Comparison of ENCODE assay signal across 1 cellular context in the genomic region with DNA sequence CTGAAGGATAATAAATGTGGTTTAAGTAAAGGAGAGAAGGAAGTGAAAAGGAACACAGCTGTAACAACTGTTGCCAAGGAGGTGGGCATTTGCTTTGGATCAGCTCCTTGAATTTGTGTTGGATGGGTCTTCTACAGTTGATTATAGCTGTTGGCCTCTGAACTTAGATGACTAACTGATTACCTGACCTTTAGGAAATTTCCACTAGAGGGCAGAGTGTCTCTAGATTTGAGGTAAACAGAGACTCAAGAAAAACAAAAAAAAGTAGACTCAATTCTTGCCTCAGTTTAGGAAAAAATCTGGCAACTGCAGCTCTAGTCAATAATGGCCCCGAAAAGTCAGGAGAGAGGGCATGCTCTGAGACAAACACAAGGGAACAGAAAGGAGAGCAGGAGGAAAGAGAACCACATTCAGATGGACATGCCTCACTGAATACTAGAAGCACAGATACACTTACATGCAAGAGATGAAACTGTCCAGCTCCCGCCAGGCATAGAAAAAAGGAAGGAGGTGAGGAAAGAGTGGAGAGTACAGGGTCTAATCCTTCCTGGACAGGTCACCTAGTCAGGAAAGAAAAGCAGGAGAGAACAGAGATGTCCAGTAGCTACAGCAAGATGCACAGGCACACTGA.
TF ChIP-seq lines count a peak whose summit lies in the region.

No MANE protein-coding gene starts in this region.

TF ChIP-seq in HepG2, 621 proteins besides CTCF, POLR2A, EP300 and RAD21:
- TF ChIP-seq TAF15 (IDR thresholded peaks at IDR 0.05; ENCODE audit: low read depth, low read length, poor library complexity, severe bottlenecking) (no peak), ZNF251 (CRISPR knock-in tag; IDR thresholded peaks at IDR 0.05) (no peak), PLRG1 (conservative IDR thresholded peaks at IDR 0.05) (no peak), SMC3 (IDR thresholded peaks at IDR 0.05; ENCODE audit: low read length) (peak; percentile 78), PRDM4 (CRISPR knock-in tag; IDR thresholded peaks at IDR 0.05; ENCODE audit: borderline replicate concordance) (no peak), TGIF2 (CRISPR knock-in tag; IDR thresholded peaks at IDR 0.05) (no peak), STAG1 (CRISPR knock-in tag; IDR thresholded peaks at IDR 0.05) (peak; percentile 80), NR2F6 (IDR thresholded peaks at IDR 0.05) (peak; percentile 64), NR2F6 (CRISPR knock-in tag; IDR thresholded peaks at IDR 0.05) (peak; percentile 38; the same call in 1 of the 2 replicates), TBL1XR1 (IDR thresholded peaks at IDR 0.05; ENCODE audit: borderline replicate concordance, low read length, partially characterized antibody) (no peak), ZNF160 (CRISPR knock-in tag; IDR thresholded peaks at IDR 0.05) (no peak), ZNF362 (CRISPR knock-in tag; IDR thresholded peaks at IDR 0.05; ENCODE audit: borderline replicate concordance) (0 out of 2 replicates have a peak, but pooled peaks have one; percentile 28), SRSF1 (optimal IDR thresholded peaks at IDR 0.05; ENCODE audit: low read depth, low read length) (no peak), ZNF709 (CRISPR knock-in tag; IDR thresholded peaks at IDR 0.05) (no peak), ZNF678 (CRISPR knock-in tag; IDR thresholded peaks at IDR 0.05) (no peak), ZNF547 (CRISPR knock-in tag; IDR thresholded peaks at IDR 0.05) (no peak), ZBTB7A (CRISPR knock-in tag; IDR thresholded peaks at IDR 0.05) (no peak), CHCHD3 (CRISPR knock-in tag; IDR thresholded peaks at IDR 0.05) (no peak), HNRNPLL (IDR thresholded peaks at IDR 0.05; ENCODE audit: low read depth, low read length, poor library complexity, severe bottlenecking) (no peak), MAX (IDR thresholded peaks at IDR 0.05) (no peak), SKIL (CRISPR knock-in tag; IDR thresholded peaks at IDR 0.05; ENCODE audit: borderline replicate concordance) (no peak)
- TF ChIP-seq, protein P1, sequence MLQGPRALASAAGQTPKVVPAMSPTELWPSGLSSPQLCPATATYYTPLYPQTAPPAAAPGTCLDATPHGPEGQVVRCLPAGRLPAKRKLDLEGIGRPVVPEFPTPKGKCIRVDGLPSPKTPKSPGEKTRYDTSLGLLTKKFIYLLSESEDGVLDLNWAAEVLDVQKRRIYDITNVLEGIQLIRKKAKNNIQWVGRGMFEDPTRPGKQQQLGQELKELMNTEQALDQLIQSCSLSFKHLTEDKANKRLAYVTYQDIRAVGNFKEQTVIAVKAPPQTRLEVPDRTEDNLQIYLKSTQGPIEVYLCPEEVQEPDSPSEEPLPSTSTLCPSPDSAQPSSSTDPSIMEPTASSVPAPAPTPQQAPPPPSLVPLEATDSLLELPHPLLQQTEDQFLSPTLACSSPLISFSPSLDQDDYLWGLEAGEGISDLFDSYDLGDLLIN (CRISPR knock-in tag; IDR thresholded peaks at IDR 0.05; ENCODE audit: borderline replicate concordance) = no peak
- TF ChIP-seq, protein P2, sequence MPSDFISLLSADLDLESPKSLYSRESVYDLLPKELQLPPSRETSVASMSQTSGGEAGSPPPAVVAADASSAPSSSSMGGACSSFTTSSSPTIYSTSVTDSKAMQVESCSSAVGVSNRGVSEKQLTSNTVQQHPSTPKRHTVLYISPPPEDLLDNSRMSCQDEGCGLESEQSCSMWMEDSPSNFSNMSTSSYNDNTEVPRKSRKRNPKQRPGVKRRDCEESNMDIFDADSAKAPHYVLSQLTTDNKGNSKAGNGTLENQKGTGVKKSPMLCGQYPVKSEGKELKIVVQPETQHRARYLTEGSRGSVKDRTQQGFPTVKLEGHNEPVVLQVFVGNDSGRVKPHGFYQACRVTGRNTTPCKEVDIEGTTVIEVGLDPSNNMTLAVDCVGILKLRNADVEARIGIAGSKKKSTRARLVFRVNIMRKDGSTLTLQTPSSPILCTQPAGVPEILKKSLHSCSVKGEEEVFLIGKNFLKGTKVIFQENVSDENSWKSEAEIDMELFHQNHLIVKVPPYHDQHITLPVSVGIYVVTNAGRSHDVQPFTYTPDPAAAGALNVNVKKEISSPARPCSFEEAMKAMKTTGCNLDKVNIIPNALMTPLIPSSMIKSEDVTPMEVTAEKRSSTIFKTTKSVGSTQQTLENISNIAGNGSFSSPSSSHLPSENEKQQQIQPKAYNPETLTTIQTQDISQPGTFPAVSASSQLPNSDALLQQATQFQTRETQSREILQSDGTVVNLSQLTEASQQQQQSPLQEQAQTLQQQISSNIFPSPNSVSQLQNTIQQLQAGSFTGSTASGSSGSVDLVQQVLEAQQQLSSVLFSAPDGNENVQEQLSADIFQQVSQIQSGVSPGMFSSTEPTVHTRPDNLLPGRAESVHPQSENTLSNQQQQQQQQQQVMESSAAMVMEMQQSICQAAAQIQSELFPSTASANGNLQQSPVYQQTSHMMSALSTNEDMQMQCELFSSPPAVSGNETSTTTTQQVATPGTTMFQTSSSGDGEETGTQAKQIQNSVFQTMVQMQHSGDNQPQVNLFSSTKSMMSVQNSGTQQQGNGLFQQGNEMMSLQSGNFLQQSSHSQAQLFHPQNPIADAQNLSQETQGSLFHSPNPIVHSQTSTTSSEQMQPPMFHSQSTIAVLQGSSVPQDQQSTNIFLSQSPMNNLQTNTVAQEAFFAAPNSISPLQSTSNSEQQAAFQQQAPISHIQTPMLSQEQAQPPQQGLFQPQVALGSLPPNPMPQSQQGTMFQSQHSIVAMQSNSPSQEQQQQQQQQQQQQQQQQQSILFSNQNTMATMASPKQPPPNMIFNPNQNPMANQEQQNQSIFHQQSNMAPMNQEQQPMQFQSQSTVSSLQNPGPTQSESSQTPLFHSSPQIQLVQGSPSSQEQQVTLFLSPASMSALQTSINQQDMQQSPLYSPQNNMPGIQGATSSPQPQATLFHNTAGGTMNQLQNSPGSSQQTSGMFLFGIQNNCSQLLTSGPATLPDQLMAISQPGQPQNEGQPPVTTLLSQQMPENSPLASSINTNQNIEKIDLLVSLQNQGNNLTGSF (CRISPR knock-in tag; IDR thresholded peaks at IDR 0.05) = no peak
- TF ChIP-seq, protein P3, sequence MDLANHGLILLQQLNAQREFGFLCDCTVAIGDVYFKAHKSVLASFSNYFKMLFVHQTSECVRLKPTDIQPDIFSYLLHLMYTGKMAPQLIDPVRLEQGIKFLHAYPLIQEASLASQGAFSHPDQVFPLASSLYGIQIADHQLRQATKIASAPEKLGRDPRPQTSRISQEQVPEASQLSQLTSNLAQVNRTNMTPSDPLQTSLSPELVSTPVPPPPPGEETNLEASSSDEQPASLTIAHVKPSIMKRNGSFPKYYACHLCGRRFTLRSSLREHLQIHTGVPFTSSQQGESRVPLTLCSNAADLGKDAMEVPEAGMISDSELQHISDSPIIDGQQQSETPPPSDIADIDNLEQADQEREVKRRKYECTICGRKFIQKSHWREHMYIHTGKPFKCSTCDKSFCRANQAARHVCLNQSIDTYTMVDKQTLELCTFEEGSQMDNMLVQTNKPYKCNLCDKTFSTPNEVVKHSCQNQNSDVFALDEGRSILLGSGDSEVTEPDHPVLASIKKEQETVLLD (CRISPR knock-in tag; IDR thresholded peaks at IDR 0.05; ENCODE audit: low read depth) = no peak
- TF ChIP-seq, protein P4, sequence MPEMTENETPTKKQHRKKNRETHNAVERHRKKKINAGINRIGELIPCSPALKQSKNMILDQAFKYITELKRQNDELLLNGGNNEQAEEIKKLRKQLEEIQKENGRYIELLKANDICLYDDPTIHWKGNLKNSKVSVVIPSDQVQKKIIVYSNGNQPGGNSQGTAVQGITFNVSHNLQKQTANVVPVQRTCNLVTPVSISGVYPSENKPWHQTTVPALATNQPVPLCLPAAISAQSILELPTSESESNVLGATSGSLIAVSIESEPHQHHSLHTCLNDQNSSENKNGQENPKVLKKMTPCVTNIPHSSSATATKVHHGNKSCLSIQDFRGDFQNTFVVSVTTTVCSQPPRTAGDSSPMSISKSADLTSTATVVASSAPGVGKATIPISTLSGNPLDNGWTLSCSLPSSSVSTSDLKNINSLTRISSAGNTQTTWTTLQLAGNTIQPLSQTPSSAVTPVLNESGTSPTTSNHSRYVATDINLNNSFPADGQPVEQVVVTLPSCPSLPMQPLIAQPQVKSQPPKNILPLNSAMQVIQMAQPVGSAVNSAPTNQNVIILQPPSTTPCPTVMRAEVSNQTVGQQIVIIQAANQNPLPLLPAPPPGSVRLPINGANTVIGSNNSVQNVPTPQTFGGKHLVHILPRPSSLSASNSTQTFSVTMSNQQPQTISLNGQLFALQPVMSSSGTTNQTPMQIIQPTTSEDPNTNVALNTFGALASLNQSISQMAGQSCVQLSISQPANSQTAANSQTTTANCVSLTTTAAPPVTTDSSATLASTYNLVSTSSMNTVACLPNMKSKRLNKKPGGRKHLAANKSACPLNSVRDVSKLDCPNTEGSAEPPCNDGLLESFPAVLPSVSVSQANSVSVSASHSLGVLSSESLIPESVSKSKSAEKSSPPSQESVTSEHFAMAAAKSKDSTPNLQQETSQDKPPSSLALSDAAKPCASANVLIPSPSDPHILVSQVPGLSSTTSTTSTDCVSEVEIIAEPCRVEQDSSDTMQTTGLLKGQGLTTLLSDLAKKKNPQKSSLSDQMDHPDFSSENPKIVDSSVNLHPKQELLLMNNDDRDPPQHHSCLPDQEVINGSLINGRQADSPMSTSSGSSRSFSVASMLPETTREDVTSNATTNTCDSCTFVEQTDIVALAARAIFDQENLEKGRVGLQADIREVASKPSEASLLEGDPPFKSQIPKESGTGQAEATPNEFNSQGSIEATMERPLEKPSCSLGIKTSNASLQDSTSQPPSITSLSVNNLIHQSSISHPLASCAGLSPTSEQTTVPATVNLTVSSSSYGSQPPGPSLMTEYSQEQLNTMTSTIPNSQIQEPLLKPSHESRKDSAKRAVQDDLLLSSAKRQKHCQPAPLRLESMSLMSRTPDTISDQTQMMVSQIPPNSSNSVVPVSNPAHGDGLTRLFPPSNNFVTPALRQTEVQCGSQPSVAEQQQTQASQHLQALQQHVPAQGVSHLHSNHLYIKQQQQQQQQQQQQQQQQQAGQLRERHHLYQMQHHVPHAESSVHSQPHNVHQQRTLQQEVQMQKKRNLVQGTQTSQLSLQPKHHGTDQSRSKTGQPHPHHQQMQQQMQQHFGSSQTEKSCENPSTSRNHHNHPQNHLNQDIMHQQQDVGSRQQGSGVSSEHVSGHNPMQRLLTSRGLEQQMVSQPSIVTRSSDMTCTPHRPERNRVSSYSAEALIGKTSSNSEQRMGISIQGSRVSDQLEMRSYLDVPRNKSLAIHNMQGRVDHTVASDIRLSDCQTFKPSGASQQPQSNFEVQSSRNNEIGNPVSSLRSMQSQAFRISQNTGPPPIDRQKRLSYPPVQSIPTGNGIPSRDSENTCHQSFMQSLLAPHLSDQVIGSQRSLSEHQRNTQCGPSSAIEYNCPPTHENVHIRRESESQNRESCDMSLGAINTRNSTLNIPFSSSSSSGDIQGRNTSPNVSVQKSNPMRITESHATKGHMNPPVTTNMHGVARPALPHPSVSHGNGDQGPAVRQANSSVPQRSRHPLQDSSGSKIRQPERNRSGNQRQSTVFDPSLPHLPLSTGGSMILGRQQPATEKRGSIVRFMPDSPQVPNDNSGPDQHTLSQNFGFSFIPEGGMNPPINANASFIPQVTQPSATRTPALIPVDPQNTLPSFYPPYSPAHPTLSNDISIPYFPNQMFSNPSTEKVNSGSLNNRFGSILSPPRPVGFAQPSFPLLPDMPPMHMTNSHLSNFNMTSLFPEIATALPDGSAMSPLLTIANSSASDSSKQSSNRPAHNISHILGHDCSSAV (CRISPR knock-in tag; IDR thresholded peaks at IDR 0.05; ENCODE audit: borderline replicate concordance) = no peak
TF ChIP-seq in HepG2: peak in this region for 4.
